13 cellular contexts compared by ENCODE assay signal in genomic region chr2:102144128-102144527, GRCh38. TPM values are rescaled to one million over a fixed set of nuclear protein-coding genes. Genes with fewer than 3 reads are reported as not detected.
DNase-seq lines count a peak whose midpoint lies in the region; ATAC-seq and TF ChIP-seq lines count a peak whose summit lies in the region.
"Had no signal": no experiment of that assay in that cellular context is flagged by ENCODE, and none has a peak within 500 bp of the region (broad histone marks: within the 10 kb centered on the region; RNA-seq: fewer than 3 reads in every experiment).

No MANE protein-coding gene starts in this region.

- H4K91ac ChIP-seq in H9 (ENCODE audit: insufficient read length, low read depth, low read length): no peak overlapping the region

- no peak overlapping the region for H3K14ac ChIP-seq in H9 (ENCODE audit: insufficient read depth, low read length)

- H3K4me2 ChIP-seq in H9 (ENCODE audit: insufficient read depth, insufficient read length, low read length): no peak overlapping the region

- H2BK5ac ChIP-seq in H9 (ENCODE audit: insufficient read length, low read length): no peak overlapping the region

- H3K27ac Mint-ChIP-seq in T-cell (no peak overlapping the region), H9 (no peak overlapping the region)
- H3K27ac Mint-ChIP-seq: activated naive CD8-positive, alpha-beta T cell treated with anti-CD3 and anti-CD28 coated beads for 36 hours had no signal

- no peak overlapping the region for H3K56ac ChIP-seq in H9 (ENCODE audit: insufficient read length, low read depth, low read length)

- TF ChIP-seq CTCF in adrenal gland (IDR thresholded peaks at IDR 0.05): no peak
- no peak for TF ChIP-seq CTCF in lower lobe of right lung (IDR thresholded peaks at IDR 0.05)
- TF ChIP-seq CTCF in testis (IDR thresholded peaks at IDR 0.05): no peak
- no peak for TF ChIP-seq CTCF in H9 (conservative IDR thresholded peaks at IDR 0.05)

- ATAC-seq in lower lobe of right lung (no peak), T-cell (replicated peaks in 1 of 4) (no peak)
- ATAC-seq: HCT116 had no signal

- peaks cover 3% of the 10 kb centered on the region for H3K23me2 ChIP-seq in H9 (ENCODE audit: insufficient read length, low read depth, low read length, poor library complexity, severe bottlenecking)

- H2BK120ac ChIP-seq in H9 (ENCODE audit: low read depth, low read length, poor library complexity, severe bottlenecking): no peak overlapping the region

- no peak overlapping the region for H3K4me3 Mint-ChIP-seq in T-cell
- no peak overlapping the region for H3K4me3 Mint-ChIP-seq in H9
- H3K4me3 Mint-ChIP-seq: activated naive CD8-positive, alpha-beta T cell treated with anti-CD3 and anti-CD28 coated beads for 36 hours had no signal

- no peak overlapping the region for H3K4ac ChIP-seq in H9 (ENCODE audit: low read depth, low read length)

- H3K36me3 ChIP-seq in adrenal gland (replicated peaks in 1 of 2): no peaks in the 10 kb centered on the region
- H3K36me3 ChIP-seq in endocrine pancreas (ENCODE audit: control insufficient read depth, insufficient read depth, low read length): no peaks in the 10 kb centered on the region
- H3K36me3 ChIP-seq in lower lobe of right lung: peaks cover 16% of the 10 kb centered on the region
- no peaks in the 10 kb centered on the region for H3K36me3 ChIP-seq in testis (ENCODE audit: low read depth, missing control alignments)

- no peaks in the 10 kb centered on the region for H3K79me2 ChIP-seq in H9 (ENCODE audit: insufficient read depth, low read length)

- CTCF ChIA-PET in T-cell (lab: Charles Lee): no interaction called here

- H3K79me1 ChIP-seq in H9 (ENCODE audit: insufficient read depth, low read depth, low read length, poor library complexity, severe bottlenecking): no peaks in the 10 kb centered on the region

- peak overlapping the region in 4 of 5 donors; percentile 79 to 98 (median 94) for H3K27ac ChIP-seq in adrenal gland
- H3K27ac ChIP-seq in lower lobe of right lung: peak overlapping the region; percentile 90
- peak overlapping the region in 1 of 2 donors; percentile 90 for H3K27ac ChIP-seq in testis
- no peak overlapping the region for H3K27ac ChIP-seq in H9 (ENCODE audit: insufficient read length, low read depth, low read length)

- WGBS in adrenal gland, 4 donors: 22 to 41% (median 36%) methylated on average over 4 of the region's 4 CpGs
- 67 to 75% methylated on average over 4 of the region's 4 CpGs for WGBS in testis, 2 donors
- WGBS in H9 (ENCODE audit: extremely low coverage, insufficient read length, low lambda C conversion rate): no CpG with 5 or more reads among the region's 4 CpGs

- H3K4me1 ChIP-seq in adrenal gland (replicated peaks in 1 of 2) (peaks cover 12 to 13% of the 10 kb centered on the region in 2 donors), endocrine pancreas (ENCODE audit: control insufficient read depth, insufficient read depth, low read length) (no peaks in the 10 kb centered on the region), lower lobe of right lung (peaks cover 32% of the 10 kb centered on the region), testis (peaks cover 11% of the 10 kb centered on the region), H9 (ENCODE audit: insufficient read depth, low read length) (no peaks in the 10 kb centered on the region)

- no peak overlapping the region for H2AFZ ChIP-seq in H9 (ENCODE audit: low read length)

- H3K9ac ChIP-seq in endocrine pancreas (ENCODE audit: control insufficient read depth, insufficient read depth, low read length) (no peak overlapping the region), H9 (ENCODE audit: extremely low read depth, insufficient read length, low read length) (no peak overlapping the region)

- H4K5ac ChIP-seq in H9 (ENCODE audit: insufficient read length, low read depth, low read length): no peak overlapping the region

- peaks cover 28 to 49% (median 31%) of the 10 kb centered on the region in 3 donors for H3K9me3 Mint-ChIP-seq in T-cell
- peaks cover 8 to 28% of the 10 kb centered on the region in 2 experiments for H3K9me3 Mint-ChIP-seq in H9

- H3K27me3 Mint-ChIP-seq in T-cell (peaks cover 22 to 37% of the 10 kb centered on the region in 2 donors), H9 (ENCODE audit: low read depth) (peaks cover 67% of the 10 kb centered on the region)

- H2BK20ac ChIP-seq in H9 (ENCODE audit: low read depth, low read length, poor library complexity, severe bottlenecking): no peak overlapping the region

- no peak overlapping the region for H2AK5ac ChIP-seq in H9 (ENCODE audit: insufficient read length, low read length)

- no peaks in the 10 kb centered on the region for H4K20me1 ChIP-seq in H9 (ENCODE audit: control insufficient read depth, insufficient read depth, insufficient read length)

- POLR2A ChIA-PET in T-cell (lab: Charles Lee): no interaction called here

- peak in 5 of 7 donors; percentile 40 to 71 (median 52) for DNase-seq in adrenal gland
- no peak for DNase-seq in lower lobe of right lung
- peak; percentile 25 for DNase-seq in testis
- DNase-seq in T-cell: no peak
- no peak for DNase-seq in NCI-H226
- DNase-seq in H9: no peak
- DNase-seq: activated CD4-positive, alpha-beta T cell treated with anti-CD3 and anti-CD28 coated beads, Interleukin-2, amount 50 U/mL, for 48 hours; activated naive CD8-positive, alpha-beta T cell treated with anti-CD3 and anti-CD28 coated beads for 36 hours; NCI-H1694 treated with DMSO at 0.1 percent for 48 hours; stimulated activated naive CD4-positive, alpha-beta T cell treated with Interleukin-2 at 50 U/mL for 16 hours had no signal

- peak in 1 of 2 donors; percentile 25 for TF ChIP-seq POLR2A in adrenal gland (IDR thresholded peaks at IDR 0.05)
- TF ChIP-seq POLR2A in testis (IDR thresholded peaks at IDR 0.05): no peak

- H3K23ac ChIP-seq in H9 (ENCODE audit: insufficient read length, low read depth, low read length): no peak overlapping the region

- H3K4me3 ChIP-seq in adrenal gland (peak overlapping the region in 2 of 4 donors; percentile 82 to 88), endocrine pancreas (ENCODE audit: control insufficient read depth, insufficient read depth, low read length) (peak overlapping the region; percentile 68), lower lobe of right lung (peak overlapping the region; percentile 73), testis (no peak overlapping the region)

- no peak overlapping the region for H3T11ph ChIP-seq in H9 (ENCODE audit: low read length)

- H3K27me3 ChIP-seq in adrenal gland: no peaks in the 10 kb centered on the region
- H3K27me3 ChIP-seq in endocrine pancreas (ENCODE audit: control insufficient read depth, insufficient read depth, low read length): no peaks in the 10 kb centered on the region
- no peaks in the 10 kb centered on the region for H3K27me3 ChIP-seq in lower lobe of right lung (ENCODE audit: low read depth)
- no peaks in the 10 kb centered on the region for H3K27me3 ChIP-seq in testis
- peaks cover 6% of the 10 kb centered on the region; the same call in 1 of the 2 replicates for H3K27me3 ChIP-seq in H9 (ENCODE audit: insufficient read depth, low read length)

- H3K9me3 ChIP-seq in adrenal gland (replicated peaks in 1 of 3): peaks cover 0 to 10% (median 0%) of the 10 kb centered on the region in 3 donors
- no peaks in the 10 kb centered on the region for H3K9me3 ChIP-seq in endocrine pancreas (ENCODE audit: control insufficient read depth, low read length)
- H3K9me3 ChIP-seq in lower lobe of right lung: peaks cover 33% of the 10 kb centered on the region
- H3K9me3 ChIP-seq in testis: no peaks in the 10 kb centered on the region
- H3K9me3 ChIP-seq in H9 (ENCODE audit: control insufficient read depth, low read depth, low read length): no peaks in the 10 kb centered on the region

- H3K4me1 Mint-ChIP-seq in T-cell: peaks cover 0 to 17% (median 12%) of the 10 kb centered on the region in 3 donors
- peaks cover 17 to 19% of the 10 kb centered on the region in 2 experiments for H3K4me1 Mint-ChIP-seq in H9

- no peak overlapping the region for H2BK15ac ChIP-seq in H9 (ENCODE audit: low read depth, low read length)

- no peak overlapping the region for H4K8ac ChIP-seq in H9 (replicated peaks; ENCODE audit: insufficient read length, low read depth, low read length)

- intact Hi-C loops in adrenal gland (cut with DNase I) (loop anchor here (10.0 kb wide), 1 partner anchor 119 kb away; no protein-coding TSS in a partner anchor), lower lobe of right lung (cut with DNase I) (no loop called here), testis (cut with DNase I; ENCODE audit: low total_unique reads) (no loop called here)

- H3K18ac ChIP-seq in H9 (ENCODE audit: insufficient read length, low read depth, low read length): no peak overlapping the region

- no peak overlapping the region for H2BK12ac ChIP-seq in H9 (ENCODE audit: insufficient read length, low read depth, low read length)

- H3K36me3 Mint-ChIP-seq in T-cell: peaks cover 5% of the 10 kb centered on the region
- peaks cover 0 to 16% (median 2%) of the 10 kb centered on the region in 3 experiments; a peak in 3 of 7 replicates for H3K36me3 Mint-ChIP-seq in H9 (ENCODE audit: insufficient read depth in 1 of 3, low read depth in 3 of 3)

RNA-seq across cellular contexts. Expression of gene IL1R1, which starts 1.6 kb away (rescaled TPM):
- total RNA-seq in adrenal gland (100 to 1,000 TPM in 6 of 8 donors, 10 to 100 TPM in 2; 82.1 to 153 (median 136) TPM), lower lobe of right lung (152 TPM), testis (10 to 100 TPM; 35.4 to 51.3 TPM), T-cell (1 to 10 TPM in 4 of 5 donors, under 1 TPM in 1; 0.43 to 4.5 (median 1.7) TPM), H9 (2021) (0.39 and 0.46 TPM in 2 replicates)
- polyA plus RNA-seq in adrenal gland (100 to 1,000 TPM in 1 of 3 donors, 10 to 100 TPM in 2; 58.7 to 122 (median 59.2) TPM), testis (ENCODE audit: insufficient read depth, low read depth, low replicate concordance) (49.6 TPM)

RNA-seq across cellular contexts. Expression of gene IL1RL2, which starts 42.7 kb away (rescaled TPM):
- total RNA-seq in adrenal gland: 1 to 10 TPM; 1.1 to 4.6 (median 1.9) TPM
- 1 to 10 TPM; 1.2 to 4.0 (median 1.5) TPM for polyA plus RNA-seq in adrenal gland
- not detected for total RNA-seq in lower lobe of right lung
- total RNA-seq in testis: under 1 TPM; 0.24 to 0.31 TPM
- 0.38 TPM for polyA plus RNA-seq in testis (ENCODE audit: insufficient read depth, low read depth, low replicate concordance)
- not detected for total RNA-seq in T-cell
- total RNA-seq in H9 (2021): not detected in 2 replicates
- total RNA-seq: T-helper 1 cell treated with Interleukin-12 subunit alpha and Interleukin-12 subunit beta and Interleukin-4 antibody, amounts not matched to agents 30 ng/mL and 1 ng/mL, for 36 hours had no signal

Comparison
In these comparisons a context has a peak if more than half of its experiments do, and no peak if none do; other contexts are left out.
1. DNase-seq: peak in adrenal gland (5 of 7) and testis (single experiment); none in lower lobe of right lung (single experiment), T-cell (0 of 34), NCI-H226 (single experiment) and H9 (single experiment).
2. H3K4me3 ChIP-seq: peak in endocrine pancreas (single experiment) and lower lobe of right lung (single experiment); none in testis (0 of 2).
3. RNA of gene IL1R1, which starts 1.6 kb away (total RNA-seq): 152 TPM in lower lobe of right lung (single experiment), 82.1 to 153 TPM in adrenal gland and 35.4 to 51.3 TPM in testis; 0.43 to 4.5 TPM in T-cell and 0.39 to 0.46 TPM in H9; every median in the first group is over 4 times any median in the second.
4. intact Hi-C loops: an anchor here in adrenal gland (10.0 kb wide); none called in lower lobe of right lung and testis.